Comparison of ENCODE assay signal across 20 cellular contexts in the genomic region with DNA sequence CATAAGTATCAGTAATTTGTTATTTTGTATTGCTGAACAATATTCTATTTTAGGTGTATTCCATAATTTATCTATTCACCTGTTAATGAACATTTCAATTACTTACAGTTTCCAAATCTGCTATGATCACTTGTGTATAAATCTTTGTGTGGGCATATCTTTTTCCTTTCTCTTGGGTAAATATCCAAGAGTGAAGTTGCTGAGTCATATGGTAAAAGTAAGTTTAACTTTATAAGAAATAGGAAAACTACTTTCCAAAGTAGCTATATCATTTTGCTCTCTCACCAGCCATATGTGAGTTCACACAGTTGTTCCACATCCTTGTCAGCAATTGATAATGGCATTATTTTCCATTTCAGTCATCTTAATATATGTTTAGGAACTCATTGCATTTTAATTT.
DNase-seq lines count a peak whose midpoint lies in the region; ATAC-seq, FAIRE-seq and TF ChIP-seq lines count a peak whose summit lies in the region.
"Had no signal": no experiment of that assay in that cellular context is flagged by ENCODE, and none has a peak within 500 bp of the region (broad histone marks: within the 10 kb centered on the region; RNA-seq: fewer than 3 reads in every experiment).

No MANE protein-coding gene starts in this region.

- H3K14ac ChIP-seq in IMR-90 (replicated peaks; ENCODE audit: low read depth, low read length) = no peak overlapping the region

- H3K9me3 ChIP-seq in A549 (no peaks in the 10 kb centered on the region), IMR-90 (ENCODE audit: control insufficient read depth, insufficient read depth, low read length) (no peaks in the 10 kb centered on the region)
- H3K9me3 ChIP-seq: BE2C, BLaER1 had no signal

- POLR2A ChIA-PET in A549 (lab: Yijun Ruan, JAX) = no interaction called here
- POLR2A ChIA-PET in IMR-90 (lab: Charles Lee; ENCODE audit: unreplicated experiment) = no interaction called here

- in situ Hi-C loops in IMR-90 (cut with MboI; ENCODE audit: low sequenced_read_pairs) = no loop called here

- H2AK9ac ChIP-seq in IMR-90 (replicated peaks; ENCODE audit: low read depth, low read length, poor library complexity) = no peak overlapping the region

- no peak overlapping the region for H3K23ac ChIP-seq in IMR-90 (ENCODE audit: low read depth, low read length)

- no TSS peak for BruUV-seq in IMR-90 (replicated peaks; lab: Mats Ljungman, UMichigan)

- H3K9ac ChIP-seq in IMR-90 (ENCODE audit: low read depth, low read length) = no peak overlapping the region
- H3K9ac ChIP-seq: BLaER1 had no signal

- no peaks in the 10 kb centered on the region for H3K27me3 ChIP-seq in IMR-90 (ENCODE audit: control insufficient read depth, insufficient read depth, low read length)
- H3K27me3 ChIP-seq: BE2C, BLaER1 had no signal

- TF ChIP-seq POLR2A in A549 (IDR thresholded peaks at IDR 0.05; ENCODE audit: low read length) (no peak), IMR-90 (IDR thresholded peaks at IDR 0.05; ENCODE audit: low read depth, low read length) (no peak)

- TF ChIP-seq CTCF in A549 (IDR thresholded peaks at IDR 0.05) (no peak), IMR-90 (conservative IDR thresholded peaks at IDR 0.05; ENCODE audit: low read depth, low read length) (no peak)

- H3K4ac ChIP-seq in IMR-90 (ENCODE audit: low read depth, low read length) = no peak overlapping the region

- H3K9me1 ChIP-seq in IMR-90 (ENCODE audit: insufficient read depth, low read length) = no peaks in the 10 kb centered on the region

- peak overlapping the region; percentile 70 for H2BK5ac ChIP-seq in IMR-90 (ENCODE audit: low read depth, low read length, poor library complexity, severe bottlenecking)

- no peaks in the 10 kb centered on the region for H3K36me3 ChIP-seq in IMR-90 (ENCODE audit: control insufficient read depth, insufficient read depth, low read length)
- H3K36me3 ChIP-seq: BE2C, BLaER1 had no signal

- no peak overlapping the region for H2BK15ac ChIP-seq in IMR-90 (ENCODE audit: low read depth, low read length)

- H4K91ac ChIP-seq in IMR-90 (ENCODE audit: insufficient read depth, low read depth, low read length) = no peak overlapping the region

- no peak for TF ChIP-seq EP300 in A549 (IDR thresholded peaks at IDR 0.05)

- intact Hi-C loops in IMR-90 (cut with micrococcal nuclease) = no loop called here

- no peak overlapping the region for H3K56ac ChIP-seq in IMR-90 (ENCODE audit: extremely low read depth, insufficient read depth, low read length)

- no peak overlapping the region for H2AFZ ChIP-seq in IMR-90 (replicated peaks; ENCODE audit: low read length, poor library complexity)

- no peak for FAIRE-seq in A549 (lab: Jason Lieb, UNC)
- FAIRE-seq: D721Med, G401.6, GM12891, GM19239 had no signal

- no peaks in the 10 kb centered on the region for H3K79me1 ChIP-seq in IMR-90 (ENCODE audit: low read depth in 1 of 2, low read length in 2 of 2)

- peak overlapping the region; percentile 26; the same call in 1 of the 2 replicates for H4K5ac ChIP-seq in IMR-90 (ENCODE audit: low read depth, low read length)

- ATAC-seq in A549 (no peak), IMR-90 (ENCODE audit: low read depth) (no peak)
- no peak for ATAC-seq in activated CD4-positive, CD25-positive, alpha-beta regulatory T cell treated with anti-CD3 and anti-CD28 coated beads, Interleukin-2, amount 50 U/mL, for 24 hours

- TF ChIP-seq RAD21 in A549 (conservative IDR thresholded peaks at IDR 0.05 in 1 of 2, IDR thresholded peaks at IDR 0.05 in 1 of 2) (no peak), IMR-90 (IDR thresholded peaks at IDR 0.05; ENCODE audit: low read length) (no peak)

- peak overlapping the region; percentile 42; the same call in 1 of the 2 replicates for H3K18ac ChIP-seq in IMR-90 (ENCODE audit: low read depth, low read length)

- H3K4me3 ChIP-seq in A549 (no peak overlapping the region), IMR-90 (ENCODE audit: insufficient read depth, low read depth, low read length) (no peak overlapping the region)
- H3K4me3 ChIP-seq: BLaER1 had no signal

- dilution Hi-C loops in IMR-90 (cut with HindIII; ENCODE audit: low sequenced_read_pairs, unreplicated experiment) = no loop called here

- H3K4me1 ChIP-seq in A549 (peaks cover 21% of the 10 kb centered on the region), IMR-90 (ENCODE audit: control insufficient read depth, insufficient read depth, low read length) (no peaks in the 10 kb centered on the region)
- H3K4me1 ChIP-seq: BE2C, BLaER1 had no signal

- no peak overlapping the region for H2BK20ac ChIP-seq in IMR-90 (ENCODE audit: low read depth, low read length)

- peak overlapping the region; percentile 24; the same call in 2 of the 3 replicates for H3K4me2 ChIP-seq in A549
- no peak overlapping the region for H3K4me2 ChIP-seq in IMR-90 (ENCODE audit: low read depth, low read length)
- H3K4me2 ChIP-seq: BLaER1 had no signal

- DNase-seq in A549 (ENCODE audit: low read depth in 1 of 2, low spot score in 1 of 2) = no peak
- DNase-seq in IMR-90 = peak; percentile 25
- peak; percentile 43 for DNase-seq in fibroblast of peridontal ligament (ENCODE audit: extremely low read depth)
- DNase-seq in activated CD8-positive, alpha-beta memory T cell treated with anti-CD3 and anti-CD28 coated beads, Interleukin-2, amount 50 U/mL, for 4 hours = no peak
- no peak for DNase-seq in D341Med (ENCODE audit: low spot score)
- DNase-seq: BE2C; C1 segment of cervical spinal cord; CD4-positive, alpha-beta memory T cell; CD4-positive, CD25-positive, alpha-beta regulatory T cell; CD8-positive, alpha-beta memory T cell; COR-L47; DMS79 treated with DMSO at 0.1 percent for 48 hours; GF-D8 had no signal

- H4K20me1 ChIP-seq in IMR-90 (ENCODE audit: insufficient read depth, low read length) = no peaks in the 10 kb centered on the region
- H4K20me1 ChIP-seq: BLaER1 had no signal

- no peak overlapping the region for H2BK120ac ChIP-seq in IMR-90 (ENCODE audit: low read depth, low read length)

- H2AK5ac ChIP-seq in IMR-90 (ENCODE audit: low read depth, low read length) = no peak overlapping the region

- H3K27ac ChIP-seq in A549 = 0 out of 6 replicates have a peak overlapping the region, but pooled peaks of 1 of the 2 experiments have one; percentile 1
- H3K27ac ChIP-seq in IMR-90 (ENCODE audit: insufficient read depth, low read length) = no peak overlapping the region
- H3K27ac ChIP-seq: 22Rv1, BLaER1 had no signal

- CTCF ChIA-PET in A549 (lab: Yijun Ruan, JAX) (no interaction called here), IMR-90 (lab: Yijun Ruan, JAX) (no interaction called here)

- no peak overlapping the region; a peak in 1 of 4 replicates for H4K8ac ChIP-seq in IMR-90 (ENCODE audit: low read depth in 2 of 2, low read length in 2 of 2)

TF ChIP-seq in A549, 52 proteins besides CTCF, POLR2A, EP300 and RAD21 (continues in another document):
- TF ChIP-seq BHLHE40 (IDR thresholded peaks at IDR 0.05; ENCODE audit: low read depth, low read length) (no peak), MYC (IDR thresholded peaks at IDR 0.05; ENCODE audit: borderline replicate concordance, low read length) (no peak), RFX5 (IDR thresholded peaks at IDR 0.05) (no peak), RCOR1 (IDR thresholded peaks at IDR 0.05; ENCODE audit: low read depth, low read length) (no peak)
- TF ChIP-seq, protein P1, sequence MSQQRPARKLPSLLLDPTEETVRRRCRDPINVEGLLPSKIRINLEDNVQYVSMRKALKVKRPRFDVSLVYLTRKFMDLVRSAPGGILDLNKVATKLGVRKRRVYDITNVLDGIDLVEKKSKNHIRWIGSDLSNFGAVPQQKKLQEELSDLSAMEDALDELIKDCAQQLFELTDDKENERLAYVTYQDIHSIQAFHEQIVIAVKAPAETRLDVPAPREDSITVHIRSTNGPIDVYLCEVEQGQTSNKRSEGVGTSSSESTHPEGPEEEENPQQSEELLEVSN (IDR thresholded peaks at IDR 0.05; ENCODE audit: borderline replicate concordance, low read depth) = no peak
- TF ChIP-seq, protein P2, sequence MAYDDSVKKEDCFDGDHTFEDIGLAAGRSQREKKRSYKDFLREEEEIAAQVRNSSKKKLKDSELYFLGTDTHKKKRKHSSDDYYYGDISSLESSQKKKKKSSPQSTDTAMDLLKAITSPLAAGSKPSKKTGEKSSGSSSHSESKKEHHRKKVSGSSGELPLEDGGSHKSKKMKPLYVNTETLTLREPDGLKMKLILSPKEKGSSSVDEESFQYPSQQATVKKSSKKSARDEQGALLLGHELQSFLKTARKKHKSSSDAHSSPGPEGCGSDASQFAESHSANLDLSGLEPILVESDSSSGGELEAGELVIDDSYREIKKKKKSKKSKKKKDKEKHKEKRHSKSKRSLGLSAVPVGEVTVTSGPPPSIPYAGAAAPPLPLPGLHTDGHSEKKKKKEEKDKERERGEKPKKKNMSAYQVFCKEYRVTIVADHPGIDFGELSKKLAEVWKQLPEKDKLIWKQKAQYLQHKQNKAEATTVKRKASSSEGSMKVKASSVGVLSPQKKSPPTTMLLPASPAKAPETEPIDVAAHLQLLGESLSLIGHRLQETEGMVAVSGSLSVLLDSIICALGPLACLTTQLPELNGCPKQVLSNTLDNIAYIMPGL (CRISPR knock-in tag; IDR thresholded peaks at IDR 0.05; ENCODE audit: borderline replicate concordance) = no peak

TF ChIP-seq in IMR-90, 13 proteins besides CTCF, POLR2A, EP300 and RAD21:
- TF ChIP-seq NFE2L2 (IDR thresholded peaks at IDR 0.05; ENCODE audit: low read depth, low read length) (peak; percentile 81), USF2 (IDR thresholded peaks at IDR 0.05; ENCODE audit: low read depth, low read length) (no peak)

Comparison
In these comparisons a context has a peak if more than half of its experiments do, and no peak if none do; other contexts are left out.
1. DNase-seq: peak in IMR-90 (single experiment) and fibroblast of peridontal ligament (single experiment); none in A549 (0 of 2), activated CD8-positive, alpha-beta memory T cell treated with anti-CD3 and anti-CD28 coated beads, Interleukin-2, amount 50 U/mL, for 4 hours (single experiment) and D341Med (single experiment).